Comparison of ENCODE assay signal across 19 cellular contexts in genomic region chr17:78763561-78763960, GRCh38. TPM values are rescaled to one million over a fixed set of nuclear protein-coding genes. Genes with fewer than 3 reads are reported as not detected.
DNase-seq lines count a peak whose midpoint lies in the region; ATAC-seq lines count a peak whose summit lies in the region.
"Had no signal": no experiment of that assay in that cellular context is flagged by ENCODE, and none has a peak within 500 bp of the region (broad histone marks: within the 10 kb centered on the region; RNA-seq: fewer than 3 reads in every experiment).

No MANE protein-coding gene starts in this region.

- no peak for DNase-seq in activated naive CD4-positive, alpha-beta T cell treated with anti-CD3 and anti-CD28 coated beads for 36 hours
- no peak for DNase-seq in activated naive CD4-positive, alpha-beta T cell treated with anti-CD3 and anti-CD28 coated beads, Interleukin-2, amount 50 U/mL, for 72 hours (ENCODE audit: low spot score in 2 of 2)
- DNase-seq in fibroblast of gingiva (ENCODE audit: low read depth), result peak; percentile 47
- DNase-seq in stimulated activated CD8-positive, alpha-beta memory T cell treated with anti-CD3 and anti-CD28 coated beads, Interleukin-4, amount 100 ng/mL, for 48 hours, result peak; percentile 22
- no peak for DNase-seq in OCI-M2 (lab: John Stamatoyannopoulos, UW; ENCODE audit: unreplicated experiment)
- no peak for DNase-seq in mesendoderm
- DNase-seq: hypothalamus; mammary epithelial cell; naive B cell; NCI-H1436; NCI-H524; RPMI8226; stimulated activated naive CD4-positive, alpha-beta T cell; thyroid gland had no signal

- no peaks in the 10 kb centered on the region for H3K9me3 Mint-ChIP-seq in activated naive CD4-positive, alpha-beta T cell treated with anti-CD3 and anti-CD28 coated beads for 36 hours
- no peaks in the 10 kb centered on the region for H3K9me3 Mint-ChIP-seq in activated naive CD4-positive, alpha-beta T cell treated with anti-CD3 and anti-CD28 coated beads, Interleukin-2, amount 50 U/mL, for 72 hours
- no peaks in the 10 kb centered on the region for H3K9me3 Mint-ChIP-seq in activated naive CD8-positive, alpha-beta T cell (ENCODE audit: low read depth)
- H3K9me3 Mint-ChIP-seq: naive B cell had no signal

- no peak overlapping the region for H2BK120ac ChIP-seq in mesendoderm (ENCODE audit: low read depth, low read length)

- no peak overlapping the region for H3K9ac ChIP-seq in mesendoderm (ENCODE audit: low read length)
- H3K9ac ChIP-seq: parathyroid adenoma had no signal

- H3K56ac ChIP-seq in mesendoderm (ENCODE audit: low read length), result no peak overlapping the region

- H3K4me1 Mint-ChIP-seq in activated naive CD4-positive, alpha-beta T cell treated with anti-CD3 and anti-CD28 coated beads for 36 hours (ENCODE audit: low read depth), result peaks cover 54% of the 10 kb centered on the region
- H3K4me1 Mint-ChIP-seq in activated naive CD8-positive, alpha-beta T cell (ENCODE audit: low read depth), result peaks cover 61% of the 10 kb centered on the region

- H3K18ac ChIP-seq in mesendoderm (ENCODE audit: low read length), result no peak overlapping the region

- no peak overlapping the region for H2BK5ac ChIP-seq in mesendoderm (ENCODE audit: low read length)

- H3K27me3 ChIP-seq in mesendoderm (ENCODE audit: insufficient read depth, low read length, poor library complexity), result no peaks in the 10 kb centered on the region
- H3K27me3 ChIP-seq: thyroid gland had no signal

- no CpG with 5 or more reads among the region's 3 CpGs for WGBS in mesendoderm (ENCODE audit: extremely low coverage, insufficient coverage, low lambda C conversion rate)

- H3K23ac ChIP-seq in mesendoderm (ENCODE audit: low read length), result no peak overlapping the region

- H3K27ac ChIP-seq in mesendoderm (ENCODE audit: low read depth, low read length), result no peak overlapping the region
- H3K27ac ChIP-seq: parathyroid adenoma, thyroid gland had no signal

- no peak overlapping the region for H3K4ac ChIP-seq in mesendoderm (ENCODE audit: low read depth, low read length)

- peaks cover 2% of the 10 kb centered on the region for H3K4me1 ChIP-seq in mesendoderm (ENCODE audit: control insufficient read depth, low read depth, low read length)
- H3K4me1 ChIP-seq: parathyroid adenoma had no signal

- H3K27ac Mint-ChIP-seq in activated naive CD4-positive, alpha-beta T cell treated with anti-CD3 and anti-CD28 coated beads for 36 hours, result peak overlapping the region; percentile 46
- no peak overlapping the region for H3K27ac Mint-ChIP-seq in activated naive CD4-positive, alpha-beta T cell treated with anti-CD3 and anti-CD28 coated beads, Interleukin-2, amount 50 U/mL, for 72 hours
- peak overlapping the region; percentile 95 for H3K27ac Mint-ChIP-seq in activated naive CD8-positive, alpha-beta T cell

- CTCF ChIA-PET in activated naive CD4-positive, alpha-beta T cell treated with anti-CD3 and anti-CD28 coated beads for 36 hours (lab: Charles Lee), result interaction anchor here (0.6 kb wide), 1 partner anchor 204 kb away, joined by 3 read pairs; no protein-coding TSS in a partner anchor

- H3K4me2 ChIP-seq in mesendoderm (ENCODE audit: low read length), result no peak overlapping the region

- no peak overlapping the region for H4K8ac ChIP-seq in mesendoderm (ENCODE audit: low read depth, low read length)

- no peak overlapping the region for H3K4me3 ChIP-seq in mesendoderm (ENCODE audit: low read length)
- H3K4me3 ChIP-seq: thyroid gland had no signal

- H3K27me3 Mint-ChIP-seq in activated naive CD4-positive, alpha-beta T cell treated with anti-CD3 and anti-CD28 coated beads for 36 hours (ENCODE audit: low read depth), result no peaks in the 10 kb centered on the region
- H3K27me3 Mint-ChIP-seq in activated naive CD8-positive, alpha-beta T cell, result no peaks in the 10 kb centered on the region
- H3K27me3 Mint-ChIP-seq: naive B cell had no signal

- no peaks in the 10 kb centered on the region for H3K36me3 ChIP-seq in mesendoderm (ENCODE audit: control insufficient read depth, insufficient read depth, low read length)
- H3K36me3 ChIP-seq: thyroid gland had no signal

- H3K36me3 Mint-ChIP-seq in activated naive CD4-positive, alpha-beta T cell treated with anti-CD3 and anti-CD28 coated beads for 36 hours (ENCODE audit: low read depth), result peaks cover 3% of the 10 kb centered on the region
- no peaks in the 10 kb centered on the region for H3K36me3 Mint-ChIP-seq in activated naive CD4-positive, alpha-beta T cell treated with anti-CD3 and anti-CD28 coated beads, Interleukin-2, amount 50 U/mL, for 72 hours
- peaks cover 6% of the 10 kb centered on the region for H3K36me3 Mint-ChIP-seq in activated naive CD8-positive, alpha-beta T cell

- H2BK15ac ChIP-seq in mesendoderm (replicated peaks; ENCODE audit: low read depth), result no peak overlapping the region

- no peak overlapping the region for H3K4me3 Mint-ChIP-seq in activated naive CD4-positive, alpha-beta T cell treated with anti-CD3 and anti-CD28 coated beads for 36 hours
- no peak overlapping the region for H3K4me3 Mint-ChIP-seq in activated naive CD8-positive, alpha-beta T cell

- no peaks in the 10 kb centered on the region for H3K79me2 ChIP-seq in mesendoderm (ENCODE audit: control insufficient read depth, insufficient read depth, low read length)

- H2AK5ac ChIP-seq in mesendoderm (ENCODE audit: low read length), result no peak overlapping the region

- ATAC-seq in activated naive CD4-positive, alpha-beta T cell treated with anti-CD3 and anti-CD28 coated beads, Interleukin-2, amount 50 U/mL, for 72 hours, result no peak
- ATAC-seq in GM18502 (IDR thresholded peaks at IDR 0.05; ENCODE audit: poor library complexity, unreplicated experiment), result no peak
- ATAC-seq: activated CD4-positive, CD25-positive, alpha-beta regulatory T cell treated with anti-CD3 and anti-CD28 coated beads, Interleukin-2, amount 50 U/mL, for 24 hours; sciatic nerve had no signal

- peaks cover 2% of the 10 kb centered on the region for H3K79me1 ChIP-seq in mesendoderm (ENCODE audit: low read length)

- intact Hi-C loops in activated naive CD4-positive, alpha-beta T cell treated with anti-CD3 and anti-CD28 coated beads for 36 hours (cut with micrococcal nuclease), result no loop called here

- H4K5ac ChIP-seq in mesendoderm (ENCODE audit: low read length), result no peak overlapping the region

RNA-seq across cellular contexts. Expression of gene CYTH1, which starts 18.5 kb away (rescaled TPM):
- 100 to 1,000 TPM; 145 to 149 TPM for total RNA-seq in activated naive CD4-positive, alpha-beta T cell treated with anti-CD3 and anti-CD28 coated beads for 36 hours
- 100 to 1,000 TPM in 1 of 2 donors, 10 to 100 TPM in 1; 82.6 to 148 TPM for total RNA-seq in activated naive CD4-positive, alpha-beta T cell treated with anti-CD3 and anti-CD28 coated beads, Interleukin-2, amount 50 U/mL, for 72 hours
- 6.8 TPM for polyA plus RNA-seq in mesendoderm (2013, experiment 1 of 2)
- 6.3 TPM for polyA plus RNA-seq in mesendoderm (2013, experiment 2 of 2)

Comparison
In these comparisons a context has a peak if more than half of its experiments do, and no peak if none do; other contexts are left out.
1. H3K27ac Mint-ChIP-seq: peak in activated naive CD4-positive, alpha-beta T cell treated with anti-CD3 and anti-CD28 coated beads for 36 hours (single experiment) and activated naive CD8-positive, alpha-beta T cell (single experiment); none in activated naive CD4-positive, alpha-beta T cell treated with anti-CD3 and anti-CD28 coated beads, Interleukin-2, amount 50 U/mL, for 72 hours (0 of 2).
2. DNase-seq: peak in fibroblast of gingiva (single experiment) and stimulated activated CD8-positive, alpha-beta memory T cell treated with anti-CD3 and anti-CD28 coated beads, Interleukin-4, amount 100 ng/mL, for 48 hours (single experiment); none in activated naive CD4-positive, alpha-beta T cell treated with anti-CD3 and anti-CD28 coated beads for 36 hours (single experiment), activated naive CD4-positive, alpha-beta T cell treated with anti-CD3 and anti-CD28 coated beads, Interleukin-2, amount 50 U/mL, for 72 hours (0 of 2), OCI-M2 (single experiment) and mesendoderm (single experiment).